Comparison of ENCODE assay signal across 8 cellular contexts in the genomic region with DNA sequence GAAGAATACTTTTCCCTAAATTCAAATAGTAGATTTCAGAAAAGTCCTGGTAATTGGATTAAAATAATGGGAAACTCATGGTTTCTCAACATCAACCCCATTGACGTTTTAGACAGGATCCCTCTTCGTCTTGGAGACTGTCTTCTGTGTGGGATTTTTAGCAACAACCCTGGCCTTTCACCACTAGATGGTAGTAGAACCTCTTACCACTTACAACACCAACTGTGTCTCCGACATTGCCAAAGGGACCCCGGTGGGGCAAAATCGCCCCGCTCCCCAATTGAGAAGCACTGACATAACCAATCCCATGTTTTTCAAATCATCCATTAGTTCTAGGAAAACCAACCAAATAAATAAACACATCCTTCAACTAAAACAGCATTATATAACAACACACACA. TPM values are rescaled to one million over a fixed set of nuclear protein-coding genes. Genes with fewer than 3 reads are reported as not detected.
DNase-seq lines count a peak whose midpoint lies in the region; ATAC-seq and TF ChIP-seq lines count a peak whose summit lies in the region.

No MANE protein-coding gene starts in this region.

- peaks cover 3% of the 10 kb centered on the region for H3K27me3 ChIP-seq in vagina

- H3K27ac ChIP-seq in vagina: no peak overlapping the region

- H3K4me1 ChIP-seq in vagina: no peaks in the 10 kb centered on the region

- no peaks in the 10 kb centered on the region for H3K36me3 Mint-ChIP-seq in nephron progenitor cell (ENCODE audit: low read depth)

- H3K27me3 Mint-ChIP-seq in nephron progenitor cell (ENCODE audit: low read depth, poor library complexity): peaks cover 33% of the 10 kb centered on the region

- no peaks in the 10 kb centered on the region for H3K4me1 Mint-ChIP-seq in nephron progenitor cell

- no peak overlapping the region for H3K4me3 Mint-ChIP-seq in nephron progenitor cell

- no peak overlapping the region for H3K27ac Mint-ChIP-seq in nephron progenitor cell

- no peak for TF ChIP-seq POLR2A in vagina (IDR thresholded peaks at IDR 0.05)

- H3K9me3 Mint-ChIP-seq in nephron progenitor cell: no peaks in the 10 kb centered on the region

- H3K4me3 ChIP-seq in AG10803 (ENCODE audit: low read length): no peak overlapping the region
- no peak overlapping the region for H3K4me3 ChIP-seq in choroid plexus epithelial cell (ENCODE audit: low read depth, low read length)
- no peak overlapping the region for H3K4me3 ChIP-seq in vagina

- H3K36me3 ChIP-seq in vagina: no peaks in the 10 kb centered on the region

- no peaks in the 10 kb centered on the region for H3K9me3 ChIP-seq in vagina

- peak; percentile 62 for TF ChIP-seq CTCF in AG10803 (conservative IDR thresholded peaks at IDR 0.05; ENCODE audit: low read length)
- peak; percentile 71 for TF ChIP-seq CTCF in choroid plexus epithelial cell (conservative IDR thresholded peaks at IDR 0.05; ENCODE audit: low read depth, low read length)
- TF ChIP-seq CTCF in nephron progenitor cell (IDR thresholded peaks at IDR 0.05): peak; percentile 71
- peak in 1 of 3 experiments; percentile 34 for TF ChIP-seq CTCF in vagina (IDR thresholded peaks at IDR 0.05)

- peak; percentile 63 for ATAC-seq in GM18499 (IDR thresholded peaks at IDR 0.05; ENCODE audit: insufficient read depth, unreplicated experiment)

- DNase-seq in AG10803 (ENCODE audit: low read depth) (peak; percentile 22), NCI-H2107 (lab: John Stamatoyannopoulos, UW) (peak; percentile 17), choroid plexus epithelial cell (ENCODE audit: low read depth) (peak; percentile 63), nephron progenitor cell (peak; percentile 32), activated gamma-delta T cell (lab: John Stamatoyannopoulos, UW) (no peak), vagina (ENCODE audit: extremely low spot score in 2 of 2) (no peak)
- DNase-seq in activated CD4-positive, alpha-beta T cell treated with anti-CD3 and anti-CD28 coated beads, Interleukin-2, amount 50 U/mL, for 1 hour: no peak

- intact Hi-C loops in vagina (cut with DNase I): no loop called here

RNA-seq across cellular contexts. Expression of a gene that starts 16.9 kb away (rescaled TPM):
- total RNA-seq in vagina: 3.2 TPM

RNA-seq across cellular contexts. Expression of a gene that starts 52.3 kb away (rescaled TPM):
- total RNA-seq in vagina: not detected

Comparison
In these comparisons a context has a peak if more than half of its experiments do, and no peak if none do; other contexts are left out.
1. DNase-seq: peak in AG10803 (single experiment), NCI-H2107 (single experiment), choroid plexus epithelial cell (single experiment) and nephron progenitor cell (single experiment); none in activated gamma-delta T cell (single experiment), activated CD4-positive, alpha-beta T cell treated with anti-CD3 and anti-CD28 coated beads, Interleukin-2, amount 50 U/mL, for 1 hour (single experiment) and vagina (0 of 2).